Comparison of ENCODE assay signal across 15 cellular contexts in the genomic region with DNA sequence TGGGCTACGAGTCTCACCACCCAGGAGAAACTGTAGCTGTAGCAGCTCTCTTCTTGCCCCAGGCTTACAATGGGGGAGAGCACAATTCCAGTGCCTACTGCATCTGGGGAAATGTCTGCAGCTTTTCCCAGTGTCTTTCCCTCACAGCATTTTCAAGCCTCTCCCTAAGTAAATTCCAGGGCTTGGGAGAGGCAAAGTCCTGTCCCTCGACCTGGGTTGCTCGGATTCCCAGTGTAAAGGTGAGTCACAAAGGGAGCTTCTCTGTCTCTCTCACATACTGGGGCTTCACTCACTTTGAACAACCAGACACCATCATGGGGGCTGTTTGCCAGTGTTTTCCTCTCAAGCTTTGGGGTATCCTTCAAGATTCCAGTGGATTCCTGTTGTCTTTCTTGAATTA.
DNase-seq lines count a peak whose midpoint lies in the region; ATAC-seq and TF ChIP-seq lines count a peak whose summit lies in the region.
"Had no signal": no experiment of that assay in that cellular context is flagged by ENCODE, and none has a peak within 500 bp of the region (broad histone marks: within the 10 kb centered on the region; RNA-seq: fewer than 3 reads in every experiment).

No MANE protein-coding gene starts in this region.

- H2BK5ac ChIP-seq in mesendoderm (ENCODE audit: low read length): no peak overlapping the region

- H2AK5ac ChIP-seq in mesendoderm (ENCODE audit: low read length): no peak overlapping the region

- no peak overlapping the region for H2BK15ac ChIP-seq in mesendoderm (replicated peaks; ENCODE audit: low read depth)

- ATAC-seq in foreskin keratinocyte: peak; percentile 26
- ATAC-seq: A549, HCT116 had no signal

- intact Hi-C loops in thyroid gland (cut with DNase I): no loop called here
- intact Hi-C loops in posterior cingulate gyrus (cut with DNase I): no loop called here

- no peak overlapping the region for H3K9ac ChIP-seq in mesendoderm (ENCODE audit: low read length)

- no peak overlapping the region for H3K18ac ChIP-seq in mesendoderm (ENCODE audit: low read length)

- no peak overlapping the region for H3K27ac ChIP-seq in foreskin keratinocyte
- H3K27ac ChIP-seq in mesendoderm (ENCODE audit: low read depth, low read length): no peak overlapping the region
- no peak overlapping the region for H3K27ac ChIP-seq in thyroid gland
- H3K27ac ChIP-seq: A549, C4-2B had no signal

- H3K36me3 ChIP-seq in mesendoderm (ENCODE audit: control insufficient read depth, insufficient read depth, low read length): no peaks in the 10 kb centered on the region
- no peaks in the 10 kb centered on the region for H3K36me3 ChIP-seq in thyroid gland
- H3K36me3 ChIP-seq: BE2C had no signal

- H2BK120ac ChIP-seq in mesendoderm (ENCODE audit: low read depth, low read length): no peak overlapping the region

- H3K4me3 ChIP-seq in mesendoderm (ENCODE audit: low read length) (no peak overlapping the region), thyroid gland (replicated peaks in 1 of 3) (no peak overlapping the region)
- H3K4me3 ChIP-seq: A549 had no signal

- TF ChIP-seq CTCF in foreskin keratinocyte (conservative IDR thresholded peaks at IDR 0.05) (no peak), thyroid gland (IDR thresholded peaks at IDR 0.05) (no peak)

- no peak overlapping the region for H4K8ac ChIP-seq in mesendoderm (ENCODE audit: low read depth, low read length)

- no peak overlapping the region for H3K23ac ChIP-seq in mesendoderm (ENCODE audit: low read length)

- H3K79me2 ChIP-seq in mesendoderm (ENCODE audit: control insufficient read depth, insufficient read depth, low read length): no peaks in the 10 kb centered on the region

- no peak for TF ChIP-seq POLR2A in thyroid gland (IDR thresholded peaks at IDR 0.05)

- no peaks in the 10 kb centered on the region for H3K9me3 ChIP-seq in thyroid gland
- H3K9me3 ChIP-seq: A549, BE2C had no signal

- H3K56ac ChIP-seq in mesendoderm (ENCODE audit: low read length): no peak overlapping the region

- no peaks in the 10 kb centered on the region for H3K79me1 ChIP-seq in mesendoderm (ENCODE audit: low read length)

- DNase-seq in NCI-H69 (lab: John Stamatoyannopoulos, UW) (peak; percentile 65), foreskin keratinocyte (no peak), mesendoderm (peak; percentile 53), NCI-H1436 (lab: John Stamatoyannopoulos, UW) (no peak), NCI-H1930 (lab: John Stamatoyannopoulos, UW) (no peak), thyroid gland (no peak), posterior cingulate gyrus (no peak)
- DNase-seq: BE2C; CD4-positive, alpha-beta memory T cell; DND-41; GF-D8; GOT3 had no signal

- H3K4me1 ChIP-seq in foreskin keratinocyte: no peaks in the 10 kb centered on the region
- no peaks in the 10 kb centered on the region for H3K4me1 ChIP-seq in mesendoderm (ENCODE audit: control insufficient read depth, low read depth, low read length)
- H3K4me1 ChIP-seq in thyroid gland: no peaks in the 10 kb centered on the region
- H3K4me1 ChIP-seq: A549, BE2C had no signal

- H3K27me3 ChIP-seq in foreskin keratinocyte: no peaks in the 10 kb centered on the region
- no peaks in the 10 kb centered on the region for H3K27me3 ChIP-seq in mesendoderm (ENCODE audit: insufficient read depth, low read length, poor library complexity)
- no peaks in the 10 kb centered on the region for H3K27me3 ChIP-seq in thyroid gland
- H3K27me3 ChIP-seq: BE2C had no signal

- WGBS in mesendoderm (ENCODE audit: extremely low coverage, insufficient coverage, low lambda C conversion rate): no CpG with 5 or more reads among the region's 3 CpGs
- 79 to 88% methylated on average over 2 to 3 of the region's 3 CpGs for WGBS in thyroid gland, 2 donors

- H4K5ac ChIP-seq in mesendoderm (ENCODE audit: low read length): no peak overlapping the region

- no peak overlapping the region for H3K4me2 ChIP-seq in mesendoderm (ENCODE audit: low read length)
- H3K4me2 ChIP-seq: A549 had no signal

- H3K4ac ChIP-seq in mesendoderm (ENCODE audit: low read depth, low read length): no peak overlapping the region

Comparison
In these comparisons a context has a peak if more than half of its experiments do, and no peak if none do; other contexts are left out.
1. DNase-seq: peak in NCI-H69 (single experiment) and mesendoderm (single experiment); none in foreskin keratinocyte (0 of 2), NCI-H1436 (single experiment), NCI-H1930 (0 of 2), thyroid gland (0 of 2) and posterior cingulate gyrus (0 of 10).